31 cellular contexts compared by ENCODE assay signal in genomic region chr20:9815662-9816061, GRCh38. TPM values are rescaled to one million over a fixed set of nuclear protein-coding genes. Genes with fewer than 3 reads are reported as not detected.
"Had no signal": no experiment of that assay in that cellular context is flagged by ENCODE, and none has a peak within 500 bp of the region (broad histone marks: within the 10 kb centered on the region; RNA-seq: fewer than 3 reads in every experiment).

No MANE protein-coding gene starts in this region.

- DNase-seq: activated effector memory CD4-positive, alpha-beta T cell treated with anti-CD3 and anti-CD28 coated beads, Interleukin-2, amount 50 U/mL, for 16 hours; activated gamma-delta T cell; activated gamma-delta T cell treated with Interleukin-2 at 50 U/mL for 16 hours; activated naive CD4-positive, alpha-beta T cell; activated naive CD4-positive, alpha-beta T cell treated with anti-CD3 and anti-CD28 coated beads for 36 hours; activated naive CD4-positive, alpha-beta T cell treated with anti-CD3 and anti-CD28 coated beads, Interleukin-2, amount 10 ng/mL, durations not matched to agents 7 days and 5 days; activated naive CD4-positive, alpha-beta T cell treated with anti-CD3 and anti-CD28 coated beads, Interleukin-2, amount 50 U/mL, for 16 hours; activated naive CD4-positive, alpha-beta T cell treated with Interleukin-2 at 50 U/mL for 16 hours; activated naive CD8-positive, alpha-beta T cell treated with anti-CD3 and anti-CD28 coated beads for 36 hours; activated naive CD8-positive, alpha-beta T cell treated with anti-CD3 and anti-CD28 coated beads, Interleukin-2, amount 10 ng/mL, durations not matched to agents 7 days and 5 days; activated naive CD8-positive, alpha-beta T cell treated with anti-CD3 and anti-CD28 coated beads, Interleukin-2, amount 50 U/mL, for 24 hours; activated T-cell treated with anti-CD3 and anti-CD28 coated beads, Interleukin-2, amount 50 U/mL, for 1 hour; activated T-cell treated with anti-CD3 and anti-CD28 coated beads, Interleukin-2, amount 50 U/mL, for 24 hours; activated T-cell treated with anti-CD3 and anti-CD28 coated beads, Interleukin-2, amount 50 U/mL, for 4 hours; activated T-cell treated with anti-CD3 and anti-CD28 coated beads, Interleukin-2, amount 50 U/mL, for 48 hours; activated T-cell treated with anti-CD3 and anti-CD28 coated beads, Interleukin-2, amount 50 U/mL, for 72 hours; adrenal gland; amniotic stem cell; amygdala; aorta; body of pancreas; brain microvascular endothelial cell; central memory CD4-positive, alpha-beta T cell had no signal

RNA-seq across cellular contexts. Expression of gene PAK5, which starts 23.2 kb away (rescaled TPM):
- total RNA-seq: activated naive CD4-positive, alpha-beta T cell treated with anti-CD3 and anti-CD28 coated beads for 36 hours; activated naive CD4-positive, alpha-beta T cell treated with anti-CD3 and anti-CD28 coated beads, Interleukin-2, amount 50 U/mL, for 72 hours; activated naive CD8-positive, alpha-beta T cell treated with anti-CD3 and anti-CD28 coated beads for 36 hours; activated naive CD8-positive, alpha-beta T cell treated with anti-CD3 and anti-CD28 coated beads, Interleukin-2, amount 10 ng/mL, durations not matched to agents 7 days and 5 days; activated T-cell treated with anti-CD3 and anti-CD28 coated beads, Interleukin-2, amount 50 U/mL, for 4 hours; activated T-cell treated with anti-CD3 and anti-CD28 coated beads, Interleukin-2, amount 50 U/mL, for 72 hours; activated T-helper 1 cell treated with anti-CD3 and anti-CD28 coated beads, Interleukin-12 subunit alpha, Interleukin-12 subunit beta, Interleukin-2, Interleukin-4 antibody, amounts not matched to agents 30 ng/mL and 10 ng/mL and 1 ng/mL, durations not matched to agents 14 hours and 24 hours and 36 hours; activated T-helper 17 cell treated with anti-CD3 and anti-CD28 coated beads, Interleukin-2, amount 50 U/mL, for 72 hours; activated T-helper 2 cell treated with anti-CD3 and anti-CD28 coated beads, Interferon-gamma antibody, Interleukin-2, Interleukin-4, amounts not matched to agents 10 μg/mL and 5 μg/mL and 100 μg/mL, durations not matched to agents 14 hours and 24 hours and 36 hours; ascending aorta; bronchial epithelial cell; cardiac septum; chondrocyte had no signal
